Comparison of ENCODE assay signal across 8 cellular contexts in genomic region chr14:81269100-81269978, GRCh38. TPM values are rescaled to one million over a fixed set of nuclear protein-coding genes. Genes with fewer than 3 reads are reported as not detected.
DNase-seq lines count a peak whose midpoint lies in the region; ATAC-seq, FAIRE-seq and TF ChIP-seq lines count a peak whose summit lies in the region.

No MANE protein-coding gene starts in this region.

- H3K27ac ChIP-seq in OCI-LY3 (ENCODE audit: low read length) (no peak overlapping the region), colonic mucosa (no peak overlapping the region), right lobe of liver (peak overlapping the region in 2 of 3 donors; percentile 51 to 56), upper lobe of right lung (no peak overlapping the region)

- FAIRE-seq in H54 (lab: Jason Lieb, UNC): peak; percentile 62

- no peaks in the 10 kb centered on the region for H3K9me3 Mint-ChIP-seq in activated naive CD8-positive, alpha-beta T cell treated with anti-CD3 and anti-CD28 coated beads, Interleukin-2, amount 50 U/mL, for 24 hours
- H3K9me3 Mint-ChIP-seq in activated naive CD8-positive, alpha-beta T cell treated with anti-CD3 and anti-CD28 coated beads for 36 hours: no peaks in the 10 kb centered on the region

- peaks cover 12% of the 10 kb centered on the region for H3K27me3 Mint-ChIP-seq in activated naive CD8-positive, alpha-beta T cell treated with anti-CD3 and anti-CD28 coated beads, Interleukin-2, amount 50 U/mL, for 24 hours
- peaks cover 25% of the 10 kb centered on the region for H3K27me3 Mint-ChIP-seq in activated naive CD8-positive, alpha-beta T cell treated with anti-CD3 and anti-CD28 coated beads for 36 hours

- no peak overlapping the region for H3K4me3 ChIP-seq in OCI-LY3 (ENCODE audit: low read length)
- H3K4me3 ChIP-seq in colonic mucosa: no peak overlapping the region
- H3K4me3 ChIP-seq in right lobe of liver: peak overlapping the region in 1 of 3 donors; percentile 25
- H3K4me3 ChIP-seq in upper lobe of right lung: no peak overlapping the region

- H3K4me2 ChIP-seq in OCI-LY3 (ENCODE audit: low read length): 0 out of 2 replicates have a peak overlapping the region, but pooled peaks have one; percentile 16

- no peaks in the 10 kb centered on the region for H3K79me2 ChIP-seq in OCI-LY3 (ENCODE audit: low read length)

- H4K20me1 ChIP-seq in OCI-LY3 (ENCODE audit: insufficient read depth, low read length): no peaks in the 10 kb centered on the region

- H3K4me3 Mint-ChIP-seq in activated naive CD8-positive, alpha-beta T cell treated with anti-CD3 and anti-CD28 coated beads, Interleukin-2, amount 50 U/mL, for 24 hours: no peak overlapping the region
- no peak overlapping the region for H3K4me3 Mint-ChIP-seq in activated naive CD8-positive, alpha-beta T cell treated with anti-CD3 and anti-CD28 coated beads for 36 hours

- peaks cover 2% of the 10 kb centered on the region for H3K4me1 Mint-ChIP-seq in activated naive CD8-positive, alpha-beta T cell treated with anti-CD3 and anti-CD28 coated beads, Interleukin-2, amount 50 U/mL, for 24 hours
- H3K4me1 Mint-ChIP-seq in activated naive CD8-positive, alpha-beta T cell treated with anti-CD3 and anti-CD28 coated beads for 36 hours: peaks cover 7% of the 10 kb centered on the region

- peak overlapping the region; percentile 27; the same call in 1 of the 2 replicates for H2AFZ ChIP-seq in OCI-LY3 (ENCODE audit: low read depth, low read length)

- H3K36me3 Mint-ChIP-seq in activated naive CD8-positive, alpha-beta T cell treated with anti-CD3 and anti-CD28 coated beads, Interleukin-2, amount 50 U/mL, for 24 hours (ENCODE audit: low read depth): no peaks in the 10 kb centered on the region
- H3K36me3 Mint-ChIP-seq in activated naive CD8-positive, alpha-beta T cell treated with anti-CD3 and anti-CD28 coated beads for 36 hours: no peaks in the 10 kb centered on the region

- ATAC-seq in activated naive CD8-positive, alpha-beta T cell treated with anti-CD3 and anti-CD28 coated beads, Interleukin-2, amount 50 U/mL, for 24 hours: peak; percentile 63
- ATAC-seq in right lobe of liver: peak; percentile 97 to 98 (median 98)
- ATAC-seq in upper lobe of right lung: peak; percentile 91

- no peak overlapping the region for H3K27ac Mint-ChIP-seq in activated naive CD8-positive, alpha-beta T cell treated with anti-CD3 and anti-CD28 coated beads, Interleukin-2, amount 50 U/mL, for 24 hours
- no peak overlapping the region for H3K27ac Mint-ChIP-seq in activated naive CD8-positive, alpha-beta T cell treated with anti-CD3 and anti-CD28 coated beads for 36 hours

- H3K27me3 ChIP-seq in OCI-LY3 (ENCODE audit: low read depth, low read length) (peaks cover 54% of the 10 kb centered on the region), colonic mucosa (no peaks in the 10 kb centered on the region), right lobe of liver (no peaks in the 10 kb centered on the region), upper lobe of right lung (no peaks in the 10 kb centered on the region)

- WGBS in right lobe of liver (ENCODE audit: insufficient coverage, low coverage, low lambda C conversion rate, missing lambda C conversion rate): 28% methylated on average over 7 of the region's 7 CpGs

- H3K36me3 ChIP-seq in OCI-LY3 (replicated peaks; ENCODE audit: low read depth, low read length): no peaks in the 10 kb centered on the region
- H3K36me3 ChIP-seq in colonic mucosa: no peaks in the 10 kb centered on the region
- H3K36me3 ChIP-seq in right lobe of liver: no peaks in the 10 kb centered on the region
- H3K36me3 ChIP-seq in upper lobe of right lung: no peaks in the 10 kb centered on the region

- intact Hi-C loops in colonic mucosa (cut with DNase I) (no loop called here), right lobe of liver (cut with DNase I) (loop anchor here in 1 of 2 donors (5.0 kb wide), 1 partner anchor 188 kb away; no protein-coding TSS in a partner anchor), upper lobe of right lung (cut with DNase I) (no loop called here)

- TF ChIP-seq POLR2A in H54 (IDR thresholded peaks at IDR 0.05; ENCODE audit: low read depth, low read length) (no peak), right lobe of liver (IDR thresholded peaks at IDR 0.05) (no peak)

- H3K9me3 ChIP-seq in OCI-LY3 (ENCODE audit: insufficient read depth, low read length) (no peaks in the 10 kb centered on the region), colonic mucosa (no peaks in the 10 kb centered on the region), right lobe of liver (no peaks in the 10 kb centered on the region), upper lobe of right lung (no peaks in the 10 kb centered on the region)

- H3K4me1 ChIP-seq in OCI-LY3 (ENCODE audit: low read length): peaks cover 4% of the 10 kb centered on the region; the same call in 1 of the 2 replicates
- no peaks in the 10 kb centered on the region for H3K4me1 ChIP-seq in colonic mucosa
- H3K4me1 ChIP-seq in right lobe of liver: peaks cover 0 to 6% (median 1%) of the 10 kb centered on the region in 4 donors
- no peaks in the 10 kb centered on the region for H3K4me1 ChIP-seq in upper lobe of right lung

- no peak overlapping the region for H3K9ac ChIP-seq in OCI-LY3 (ENCODE audit: low read length)
- H3K9ac ChIP-seq in colonic mucosa (ENCODE audit: low read depth in 2 of 2, low read length in 2 of 2): no peak overlapping the region

- TF ChIP-seq CTCF in OCI-LY3 (IDR thresholded peaks at IDR 0.05; ENCODE audit: low read depth, low read length) (peak; percentile 82), colonic mucosa (IDR thresholded peaks at IDR 0.05) (peak; percentile 78), right lobe of liver (IDR thresholded peaks at IDR 0.05) (peak; percentile 81 to 97 (median 82)), upper lobe of right lung (IDR thresholded peaks at IDR 0.05) (peak; percentile 82)

- DNase-seq in activated naive CD8-positive, alpha-beta T cell treated with anti-CD3 and anti-CD28 coated beads, Interleukin-2, amount 50 U/mL, for 24 hours: no peak
- no peak for DNase-seq in activated naive CD8-positive, alpha-beta T cell treated with anti-CD3 and anti-CD28 coated beads for 36 hours
- DNase-seq in H54 (ENCODE audit: insufficient read length, low spot score) (peak; percentile 29), LHCN-M2 (ENCODE audit: low read depth) (peak; percentile 76), colonic mucosa (peak; percentile 49), right lobe of liver (no peak), upper lobe of right lung (no peak)

RNA-seq across cellular contexts. Expression of gene GTF2A1, which starts 48.6 kb away (rescaled TPM):
- total RNA-seq in activated naive CD8-positive, alpha-beta T cell treated with anti-CD3 and anti-CD28 coated beads for 36 hours: 10 to 100 TPM; 42.5 TPM
- total RNA-seq in LHCN-M2 (2014; rRNA removed) (21.4 and 30.2 TPM in 2 replicates), colonic mucosa (10 to 100 TPM; 21.6 to 26.6 TPM), right lobe of liver (10 to 100 TPM; 11.0 to 16.8 (median 12.9) TPM), upper lobe of right lung (24.0 TPM)
- 9.5 TPM for polyA plus RNA-seq in LHCN-M2 (2012)

Comparison
In these comparisons a context has a peak if more than half of its experiments do, and no peak if none do; other contexts are left out.
1. DNase-seq: peak in H54 (single experiment), LHCN-M2 (single experiment) and colonic mucosa (single experiment); none in activated naive CD8-positive, alpha-beta T cell treated with anti-CD3 and anti-CD28 coated beads, Interleukin-2, amount 50 U/mL, for 24 hours (single experiment), activated naive CD8-positive, alpha-beta T cell treated with anti-CD3 and anti-CD28 coated beads for 36 hours (single experiment), right lobe of liver (0 of 3) and upper lobe of right lung (single experiment).
2. H3K27ac ChIP-seq: peak in right lobe of liver (2 of 3); none in OCI-LY3 (single experiment), colonic mucosa (single experiment) and upper lobe of right lung (single experiment).
3. Peak in every context shown above with its lines, with median percentiles within 50 percentile points of each other: ATAC-seq and CTCF ChIP-seq.